In the genomic region with DNA sequence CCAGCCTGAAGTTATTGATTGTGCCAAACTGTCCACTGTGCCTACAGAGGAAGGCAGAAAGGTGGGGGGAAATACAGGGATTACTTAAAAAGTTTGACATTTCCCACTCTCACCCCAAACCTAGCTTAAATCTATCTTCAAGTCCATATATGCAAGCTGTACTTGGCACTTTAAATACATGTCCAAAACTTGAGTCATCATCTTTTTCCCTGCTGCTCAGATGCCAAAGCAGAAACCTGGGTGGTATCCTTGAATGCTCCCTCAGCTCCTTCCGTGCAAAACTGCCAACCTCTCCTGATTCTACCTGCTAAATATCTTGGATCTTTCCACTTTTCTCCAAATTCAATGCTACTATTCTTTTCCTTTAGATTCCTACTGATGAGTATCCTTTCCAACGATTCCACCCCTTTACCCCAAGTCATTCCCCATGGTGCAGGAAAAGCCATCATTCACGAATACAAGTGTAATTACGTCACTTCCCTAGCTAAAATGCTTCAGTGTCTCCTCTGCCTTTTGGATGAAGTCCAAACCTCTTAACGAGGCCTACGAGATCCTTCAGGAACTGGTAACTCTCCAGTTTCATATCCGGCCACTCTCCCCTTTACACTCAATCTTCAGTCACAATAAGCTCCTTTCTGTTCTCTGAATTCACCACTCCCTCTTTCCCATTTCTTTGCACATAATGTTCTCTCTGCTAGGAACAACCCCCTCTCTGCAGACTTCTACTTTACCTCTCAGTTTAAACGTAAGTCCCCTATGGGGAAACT, we compare ENCODE assay signal across 13 cellular contexts. TPM values are rescaled to one million over a fixed set of nuclear protein-coding genes. Genes with fewer than 3 reads are reported as not detected.
DNase-seq lines count a peak whose midpoint lies in the region; TF ChIP-seq lines count a peak whose summit lies in the region.
"Had no signal": no experiment of that assay in that cellular context is flagged by ENCODE, and none has a peak within 500 bp of the region (broad histone marks: within the 10 kb centered on the region; RNA-seq: fewer than 3 reads in every experiment).

No MANE protein-coding gene starts in this region.

- DNase-seq in A172 (ENCODE audit: low spot score) (peak; percentile 96), GM23248 (peak; percentile 93), SW 1271 (lab: John Stamatoyannopoulos, UW) (peak; percentile 69 to 83), glomerular endothelial cell (ENCODE audit: extremely low read depth, low read depth, low spot score) (peak; percentile 77), NCI-H446 (lab: John Stamatoyannopoulos, UW) (no peak), colonic mucosa (no peak), germinal center (ENCODE audit: low spot score) (no peak), mesenteric fat pad (ENCODE audit: low spot score) (no peak)
- DNase-seq: activated CD4-positive, CD25-positive, alpha-beta regulatory T cell; activated effector memory CD4-positive, alpha-beta T cell treated with Interleukin-2 at 50 U/mL for 16 hours; islet precursor cell; pancreas had no signal

- no peak for TF ChIP-seq CTCF in colonic mucosa (IDR thresholded peaks at IDR 0.05)

- H3K27ac ChIP-seq in GM23248: peak overlapping the region; percentile 55
- no peak overlapping the region for H3K27ac ChIP-seq in colonic mucosa
- H3K27ac ChIP-seq: pancreas had no signal

- H3K27me3 ChIP-seq in GM23248 (replicated peaks; ENCODE audit: insufficient read depth) (no peaks in the 10 kb centered on the region), colonic mucosa (no peaks in the 10 kb centered on the region)
- H3K27me3 ChIP-seq: pancreas had no signal

- H3K36me3 ChIP-seq in GM23248 (ENCODE audit: low read depth) (peaks cover 72% of the 10 kb centered on the region), colonic mucosa (peaks cover 20% of the 10 kb centered on the region)

- H3F3A ChIP-seq in GM23248 (ENCODE audit: insufficient read depth): peaks cover 71% of the 10 kb centered on the region

- H3K9ac ChIP-seq in GM23248: no peak overlapping the region
- H3K9ac ChIP-seq in colonic mucosa (ENCODE audit: low read depth in 2 of 2, low read length in 2 of 2): no peak overlapping the region

- intact Hi-C loops in colonic mucosa (cut with DNase I): no loop called here

- H3K9me2 ChIP-seq in GM23248 (ENCODE audit: insufficient read depth): no peaks in the 10 kb centered on the region

- H3K4me2 ChIP-seq in GM23248 (ENCODE audit: unreplicated experiment): peak overlapping the region; percentile 58

- in situ Hi-C loops in GM23248 (cut with MboI): no loop called here

- peaks cover 33% of the 10 kb centered on the region for H3K4me1 ChIP-seq in GM23248 (ENCODE audit: insufficient read depth)
- H3K4me1 ChIP-seq in colonic mucosa: no peaks in the 10 kb centered on the region
- H3K4me1 ChIP-seq: pancreas had no signal

- no peak overlapping the region for H2AFZ ChIP-seq in GM23248

- no peaks in the 10 kb centered on the region for H3K9me3 ChIP-seq in GM23248 (ENCODE audit: low read depth)
- H3K9me3 ChIP-seq in colonic mucosa: no peaks in the 10 kb centered on the region
- H3K9me3 ChIP-seq: pancreas had no signal

- no peaks in the 10 kb centered on the region for H4K20me1 ChIP-seq in GM23248 (ENCODE audit: insufficient read depth)

- WGBS in GM23248 (ENCODE audit: low coverage in 1 of 2, low lambda C conversion rate in 2 of 2, missing lambda C conversion rate in 2 of 2), 2 experiments: 52% methylated on average over 8 of the region's 8 CpGs

- no peak overlapping the region for H3K4me3 ChIP-seq in GM23248
- no peak overlapping the region for H3K4me3 ChIP-seq in colonic mucosa
- H3K4me3 ChIP-seq: pancreas had no signal

- H3K79me2 ChIP-seq in GM23248 (ENCODE audit: insufficient read depth): peaks cover 11% of the 10 kb centered on the region

RNA-seq across cellular contexts. Expression of a gene that starts 9.3 kb away (rescaled TPM):
- total RNA-seq in A172 (2014; rRNA removed; shearing (Covaris generic)): 113 and 134 TPM in 2 replicates
- total RNA-seq in GM23248 (2014; rRNA removed; shearing (Covaris generic)): 134 and 191 TPM in 2 replicates
- polyA plus RNA-seq in GM23248 (2016; fragmentation: Nextera tagmentation; extraction: Ambion mirVana): 105 and 117 TPM in 2 replicates
- 70.7 and 115 TPM in 2 replicates for total RNA-seq in glomerular endothelial cell
- total RNA-seq in colonic mucosa: 100 to 1,000 TPM; 118 to 145 TPM
- total RNA-seq in mesenteric fat pad: 82.0 TPM

RNA-seq across cellular contexts. Expression of a gene that starts 16.2 kb away (rescaled TPM):
- 0.03 and 0.29 TPM in 2 replicates for total RNA-seq in A172 (2014; rRNA removed; shearing (Covaris generic))
- total RNA-seq in GM23248 (2014; rRNA removed; shearing (Covaris generic)): not detected in 2 replicates
- 0.14 and 0.71 TPM in 2 replicates for polyA plus RNA-seq in GM23248 (2016; fragmentation: Nextera tagmentation; extraction: Ambion mirVana)
- total RNA-seq in glomerular endothelial cell: 0.29 TPM in 1 of 2 replicates, not detected in the other
- total RNA-seq in colonic mucosa: under 1 TPM in 1 of 2 donors, not detected in 1; 0.61 TPM
- not detected for total RNA-seq in mesenteric fat pad
- total RNA-seq: LHCN-M2 had no signal

RNA-seq across cellular contexts. Expression of a gene that starts 16.3 kb away (rescaled TPM):
- 112 and 122 TPM in 2 replicates for total RNA-seq in A172 (2014; rRNA removed; shearing (Covaris generic))
- 39.1 and 48.0 TPM in 2 replicates for total RNA-seq in GM23248 (2014; rRNA removed; shearing (Covaris generic))
- 125 TPM in 2 replicates for polyA plus RNA-seq in GM23248 (2016; fragmentation: Nextera tagmentation; extraction: Ambion mirVana)
- total RNA-seq in glomerular endothelial cell (48.7 and 65.7 TPM in 2 replicates), colonic mucosa (100 to 1,000 TPM; 167 to 219 TPM), mesenteric fat pad (56.7 TPM)

RNA-seq across cellular contexts. Expression of a gene that starts 18.4 kb away (rescaled TPM):
- total RNA-seq in A172 (2014; rRNA removed; shearing (Covaris generic)): 185 and 217 TPM in 2 replicates
- total RNA-seq in GM23248 (2014; rRNA removed; shearing (Covaris generic)): 88.1 and 104 TPM in 2 replicates
- polyA plus RNA-seq in GM23248 (2016; fragmentation: Nextera tagmentation; extraction: Ambion mirVana): 170 and 176 TPM in 2 replicates
- total RNA-seq in glomerular endothelial cell (127 and 130 TPM in 2 replicates), colonic mucosa (100 to 1,000 TPM in 1 of 2 donors, 10 to 100 TPM in 1; 86.4 to 163 TPM), mesenteric fat pad (144 TPM)

RNA-seq across cellular contexts. Expression of a gene that starts 29.6 kb away (rescaled TPM):
- total RNA-seq in A172 (2014; rRNA removed; shearing (Covaris generic)): 0.10 TPM in 1 of 2 replicates, not detected in the other
- 0.13 and 0.22 TPM in 2 replicates for total RNA-seq in GM23248 (2014; rRNA removed; shearing (Covaris generic))
- polyA plus RNA-seq in GM23248 (2016; fragmentation: Nextera tagmentation; extraction: Ambion mirVana): 0.09 and 0.14 TPM in 2 replicates
- total RNA-seq in glomerular endothelial cell (1.8 and 2.0 TPM in 2 replicates), colonic mucosa (1 to 10 TPM in 1 of 2 donors, under 1 TPM in 1; 0.32 to 1.1 TPM), mesenteric fat pad (10.5 TPM)

Comparison
In these comparisons a context has a peak if more than half of its experiments do, and no peak if none do; other contexts are left out.
1. DNase-seq: peak in A172 (single experiment), GM23248 (single experiment), SW 1271 (2 of 2) and glomerular endothelial cell (single experiment); none in NCI-H446 (0 of 2), colonic mucosa (single experiment), germinal center (single experiment) and mesenteric fat pad (single experiment).